14 cellular contexts compared by ENCODE assay signal in the genomic region with DNA sequence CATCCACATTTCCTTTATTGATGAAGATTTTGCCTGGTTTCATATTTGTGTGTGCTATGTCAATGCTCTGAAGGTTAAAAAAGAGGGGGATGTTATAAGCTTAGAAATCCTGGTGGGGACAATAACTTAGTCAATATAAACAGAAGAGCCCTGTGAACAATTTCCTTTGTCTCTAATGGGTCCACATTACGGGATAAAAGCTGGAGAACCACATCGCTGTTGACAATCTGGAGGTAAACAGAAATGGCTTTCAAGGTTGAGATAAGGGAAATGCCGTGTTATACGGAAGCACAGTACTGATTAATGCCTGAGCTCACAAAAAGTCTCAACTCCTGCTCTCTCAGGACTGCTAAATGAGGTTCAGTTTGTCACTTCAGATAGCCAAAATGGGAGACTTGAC.
"Had no signal": no experiment of that assay in that cellular context is flagged by ENCODE, and none has a peak within 500 bp of the region (broad histone marks: within the 10 kb centered on the region; RNA-seq: fewer than 3 reads in every experiment).

No MANE protein-coding gene starts in this region.

- H3K36me3 Mint-ChIP-seq: activated naive CD4-positive, alpha-beta T cell treated with anti-CD3 and anti-CD28 coated beads, Interleukin-2, amount 10 ng/mL, durations not matched to agents 7 days and 5 days; naive B cell; stimulated activated naive B cell treated with anti-CD40 and anti-IgM and Interleukin-4, amounts not matched to agents 10 μg/mL and 1 μg/mL and 100 μg/mL, for 72 hours had no signal

- H3K27ac ChIP-seq: gastroesophageal sphincter, heart right ventricle, parathyroid adenoma, transverse colon had no signal

- DNase-seq: activated CD4-positive, alpha-beta T cell treated with anti-CD3 and anti-CD28 coated beads, Interleukin-2, amount 50 U/mL, for 4 hours; activated CD4-positive, CD25-positive, alpha-beta regulatory T cell treated with anti-CD3 and anti-CD28 coated beads, Interleukin-2, amount 50 U/mL, for 72 hours; activated naive CD4-positive, alpha-beta T cell treated with anti-CD3 and anti-CD28 coated beads, Interleukin-2, amount 10 ng/mL, durations not matched to agents 7 days and 5 days; erythroblast; heart right ventricle; left cardiac atrium; naive B cell; stimulated activated CD4-positive, alpha-beta T cell treated with anti-CD3 and anti-CD28 coated beads, Interleukin-4, amount 100 ng/mL, for 1 hour; stimulated activated naive B cell treated with anti-CD40 and anti-IgM and Interleukin-4, amounts not matched to agents 10 μg/mL and 1 μg/mL and 100 μg/mL, for 72 hours; T-helper 2 cell; transverse colon had no signal

- H3K4me1 Mint-ChIP-seq: activated naive CD4-positive, alpha-beta T cell treated with anti-CD3 and anti-CD28 coated beads, Interleukin-2, amount 10 ng/mL, durations not matched to agents 7 days and 5 days had no signal

- H2AFZ ChIP-seq: parathyroid adenoma had no signal

- H3K4me1 ChIP-seq: gastroesophageal sphincter, heart right ventricle, parathyroid adenoma, transverse colon had no signal

- H3K9me3 Mint-ChIP-seq: activated naive CD4-positive, alpha-beta T cell treated with anti-CD3 and anti-CD28 coated beads, Interleukin-2, amount 10 ng/mL, durations not matched to agents 7 days and 5 days; activated T-helper 2 cell treated with anti-CD3 and anti-CD28 coated beads, Interferon-gamma antibody, Interleukin-2, Interleukin-4, amounts not matched to agents 10 μg/mL and 5 μg/mL and 100 μg/mL, durations not matched to agents 14 hours and 24 hours and 36 hours had no signal

- H3K79me2 ChIP-seq: parathyroid adenoma had no signal

- H3K36me3 ChIP-seq: gastroesophageal sphincter, heart right ventricle, transverse colon had no signal

- H3K4me3 ChIP-seq: gastroesophageal sphincter, heart right ventricle, transverse colon had no signal

- H3K4me3 Mint-ChIP-seq: activated naive CD4-positive, alpha-beta T cell treated with anti-CD3 and anti-CD28 coated beads, Interleukin-2, amount 10 ng/mL, durations not matched to agents 7 days and 5 days; naive B cell; stimulated activated naive B cell treated with anti-CD40 and anti-IgM and Interleukin-4, amounts not matched to agents 10 μg/mL and 1 μg/mL and 100 μg/mL, for 72 hours had no signal

- H3K27ac Mint-ChIP-seq: activated naive CD4-positive, alpha-beta T cell treated with anti-CD3 and anti-CD28 coated beads, Interleukin-2, amount 10 ng/mL, durations not matched to agents 7 days and 5 days; activated T-helper 2 cell treated with anti-CD3 and anti-CD28 coated beads, Interferon-gamma antibody, Interleukin-2, Interleukin-4, amounts not matched to agents 10 μg/mL and 5 μg/mL and 100 μg/mL, durations not matched to agents 14 hours and 24 hours and 36 hours; naive B cell; stimulated activated naive B cell treated with anti-CD40 and anti-IgM and Interleukin-4, amounts not matched to agents 10 μg/mL and 1 μg/mL and 100 μg/mL, for 72 hours had no signal

- ATAC-seq: gastroesophageal sphincter; heart right ventricle; left cardiac atrium; stimulated activated naive B cell treated with anti-CD40 and anti-IgM and Interleukin-4, amounts not matched to agents 10 μg/mL and 1 μg/mL and 100 μg/mL, for 72 hours had no signal

- H3K27me3 ChIP-seq: gastroesophageal sphincter, transverse colon had no signal

- H3K9me3 ChIP-seq: gastroesophageal sphincter, heart right ventricle, transverse colon had no signal

- H3K9ac ChIP-seq: parathyroid adenoma had no signal
